9 cellular contexts compared by ENCODE assay signal in the genomic region with DNA sequence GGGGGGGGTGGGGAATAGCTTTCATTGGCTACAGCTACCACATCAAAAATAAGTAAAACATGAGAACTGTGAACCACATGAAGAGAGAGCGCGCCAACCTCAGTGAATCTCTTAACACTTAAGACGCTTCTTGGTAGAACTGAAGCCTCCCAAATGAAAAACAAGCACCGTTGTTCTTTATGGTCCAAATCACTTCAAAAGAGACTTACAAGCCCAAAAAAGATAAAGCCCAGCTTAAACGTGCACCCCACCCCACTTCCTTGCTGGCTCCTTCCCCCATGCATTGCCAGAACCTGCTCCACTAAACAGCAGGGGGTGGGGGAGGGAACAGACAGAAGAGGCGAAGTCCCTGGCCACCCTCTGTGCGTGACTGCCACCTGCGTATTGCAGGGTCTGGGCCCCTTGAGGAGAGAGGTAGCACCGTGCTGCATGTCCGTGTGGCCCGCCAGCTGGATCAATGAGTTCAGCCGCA.
A peak's percentile ranks its signal among the peaks of the same experiment; 100 is the strongest.
DNase-seq lines count a peak whose midpoint lies in the region; ATAC-seq lines count a peak whose summit lies in the region.
"Had no signal": no experiment of that assay in that cellular context is flagged by ENCODE, and none has a peak within 500 bp of the region (broad histone marks: within the 10 kb centered on the region; RNA-seq: fewer than 3 reads in every experiment).

No MANE protein-coding gene starts in this region.

- DNase-seq in NCI-H146 treated with DMSO at 0.1 percent for 48 hours (lab: John Stamatoyannopoulos, UW; ENCODE audit: unreplicated experiment) (peak; percentile 3), SHP77 (lab: John Stamatoyannopoulos, UW) (no peak), amniotic stem cell (lab: John Stamatoyannopoulos, UW) (no peak), NCI-H1930 (lab: John Stamatoyannopoulos, UW) (no peak)
- peak; percentile 67 for DNase-seq in activated CD8-positive, alpha-beta memory T cell treated with anti-CD3 and anti-CD28 coated beads, Interleukin-2, amount 50 U/mL, for 4 hours
- DNase-seq in effector CD4-positive, alpha-beta T cell: peak; percentile 70
- DNase-seq in stimulated activated CD8-positive, alpha-beta memory T cell treated with anti-CD3 and anti-CD28 coated beads, Interleukin-7, amount 100 ng/mL, for 1 hour (ENCODE audit: low read depth in 2 of 2): peak; percentile 31 to 36
- DNase-seq: NCI-H82 had no signal

- no peak for ATAC-seq in HG02588 (IDR thresholded peaks at IDR 0.05; ENCODE audit: unreplicated experiment)

Comparison
In these comparisons a context has a peak if more than half of its experiments do, and no peak if none do; other contexts are left out.
1. DNase-seq: peak in NCI-H146 treated with DMSO at 0.1 percent for 48 hours (single experiment), activated CD8-positive, alpha-beta memory T cell treated with anti-CD3 and anti-CD28 coated beads, Interleukin-2, amount 50 U/mL, for 4 hours (single experiment), effector CD4-positive, alpha-beta T cell (single experiment) and stimulated activated CD8-positive, alpha-beta memory T cell treated with anti-CD3 and anti-CD28 coated beads, Interleukin-7, amount 100 ng/mL, for 1 hour (2 of 2); none in SHP77 (0 of 2), amniotic stem cell (single experiment) and NCI-H1930 (0 of 2).